In genomic region chr9:133147412-133148271, GRCh38 we compare ENCODE assay signal across 8 cellular contexts. TPM values are rescaled to one million over a fixed set of nuclear protein-coding genes. Genes with fewer than 3 reads are reported as not detected.
DNase-seq lines count a peak whose midpoint lies in the region; ATAC-seq and TF ChIP-seq lines count a peak whose summit lies in the region.

No MANE protein-coding gene starts in this region.

- H3K9ac ChIP-seq in HUES6 (ENCODE audit: low read length), result peak overlapping the region; percentile 60

- H3K9me3 Mint-ChIP-seq in activated T-cell treated with anti-CD3 and anti-CD28 coated beads, Interleukin-2, amount 50 U/mL, for 72 hours, result no peaks in the 10 kb centered on the region
- H3K9me3 Mint-ChIP-seq in naive thymus-derived CD4-positive, alpha-beta T cell, result no peaks in the 10 kb centered on the region
- H3K9me3 Mint-ChIP-seq in stimulated activated effector memory CD8-positive, alpha-beta T cell treated with anti-CD3 and anti-CD28 coated beads, Interleukin-12 subunit alpha, Interleukin-12 subunit beta, amount 100 ng/mL, for 72 hours, result no peaks in the 10 kb centered on the region

- peaks cover 53% of the 10 kb centered on the region for H3K4me1 Mint-ChIP-seq in activated T-cell treated with anti-CD3 and anti-CD28 coated beads, Interleukin-2, amount 50 U/mL, for 72 hours (ENCODE audit: low read depth)
- H3K4me1 Mint-ChIP-seq in naive thymus-derived CD4-positive, alpha-beta T cell, result peaks cover 14 to 60% (median 49%) of the 10 kb centered on the region in 7 donors
- peaks cover 56% of the 10 kb centered on the region for H3K4me1 Mint-ChIP-seq in stimulated activated effector memory CD8-positive, alpha-beta T cell treated with anti-CD3 and anti-CD28 coated beads, Interleukin-12 subunit alpha, Interleukin-12 subunit beta, amount 100 ng/mL, for 72 hours

- H3K27ac ChIP-seq in HUES6 (ENCODE audit: low read depth, low read length) (no peak overlapping the region), esophagus muscularis mucosa (replicated peaks in 1 of 4) (peak overlapping the region; percentile 85 to 94 (median 88))
- H3K27ac ChIP-seq in naive thymus-derived CD4-positive, alpha-beta T cell (ENCODE audit: low read depth, low read length), result peak overlapping the region; percentile 97

- H3K4me1 ChIP-seq in HUES6 (ENCODE audit: control insufficient read depth, insufficient read depth, low read length) (peaks cover 20% of the 10 kb centered on the region), esophagus muscularis mucosa (peaks cover 45 to 64% (median 55%) of the 10 kb centered on the region in 4 donors)
- peaks cover 41 to 49% of the 10 kb centered on the region in 2 donors for H3K4me1 ChIP-seq in naive thymus-derived CD4-positive, alpha-beta T cell (ENCODE audit: control insufficient read depth in 2 of 2, insufficient read depth in 2 of 2, low read length in 2 of 2)

- peak; percentile 84 for DNase-seq in DMS153 treated with DMSO at 0.1 percent for 48 hours (lab: John Stamatoyannopoulos, UW; ENCODE audit: unreplicated experiment)
- peak; percentile 76 for DNase-seq in OCI-M1 (lab: John Stamatoyannopoulos, UW)
- DNase-seq in activated T-cell treated with anti-CD3 and anti-CD28 coated beads, Interleukin-2, amount 50 U/mL, for 72 hours, result peak; percentile 86 to 87
- peak; percentile 95 for DNase-seq in esophagus muscularis mucosa (ENCODE audit: extremely low spot score)
- peak; percentile 81 to 89 (median 85) for DNase-seq in naive thymus-derived CD4-positive, alpha-beta T cell
- peak; percentile 82 to 94 for DNase-seq in stimulated activated effector memory CD8-positive, alpha-beta T cell treated with anti-CD3 and anti-CD28 coated beads, Interleukin-12 subunit alpha, Interleukin-12 subunit beta, amount 100 ng/mL, for 72 hours (ENCODE audit: low spot score in 2 of 2)

- TF ChIP-seq CTCF in esophagus muscularis mucosa (IDR thresholded peaks at IDR 0.05), result peak; percentile 97 to 99 (median 97)

- CTCF ChIA-PET in naive thymus-derived CD4-positive, alpha-beta T cell (lab: Charles Lee), result interaction anchor here (0.5 to 9.9 kb wide), 13 partner anchors 11 to 357 kb away, joined by 3 to 161 read pairs (median 5); no protein-coding TSS in a partner anchor

- ATAC-seq in activated T-cell treated with anti-CD3 and anti-CD28 coated beads, Interleukin-2, amount 50 U/mL, for 72 hours (replicated peaks in 1 of 2), result no peak
- peak; percentile 53 for ATAC-seq in naive thymus-derived CD4-positive, alpha-beta T cell
- peak; percentile 2 for ATAC-seq in stimulated activated effector memory CD8-positive, alpha-beta T cell treated with anti-CD3 and anti-CD28 coated beads, Interleukin-12 subunit alpha, Interleukin-12 subunit beta, amount 100 ng/mL, for 72 hours
- ATAC-seq in GM18870 (IDR thresholded peaks at IDR 0.05; ENCODE audit: unreplicated experiment), result no peak

- H3K9me3 ChIP-seq in HUES6 (ENCODE audit: control insufficient read depth, insufficient read depth, low read depth, low read length), result no peaks in the 10 kb centered on the region
- H3K9me3 ChIP-seq in esophagus muscularis mucosa, result no peaks in the 10 kb centered on the region
- H3K9me3 ChIP-seq in naive thymus-derived CD4-positive, alpha-beta T cell (ENCODE audit: control insufficient read depth in 2 of 3, low read length in 3 of 3), result no peaks in the 10 kb centered on the region

- H3K27me3 Mint-ChIP-seq in activated T-cell treated with anti-CD3 and anti-CD28 coated beads, Interleukin-2, amount 50 U/mL, for 72 hours (ENCODE audit: low read depth), result no peaks in the 10 kb centered on the region
- H3K27me3 Mint-ChIP-seq in naive thymus-derived CD4-positive, alpha-beta T cell, result no peaks in the 10 kb centered on the region

- no peak for TF ChIP-seq EP300 in esophagus muscularis mucosa (IDR thresholded peaks at IDR 0.05)

- H3K27ac Mint-ChIP-seq in activated T-cell treated with anti-CD3 and anti-CD28 coated beads, Interleukin-2, amount 50 U/mL, for 72 hours, result peak overlapping the region; percentile 82
- peak overlapping the region; percentile 87 to 100 (median 97) for H3K27ac Mint-ChIP-seq in naive thymus-derived CD4-positive, alpha-beta T cell
- H3K27ac Mint-ChIP-seq in stimulated activated effector memory CD8-positive, alpha-beta T cell treated with anti-CD3 and anti-CD28 coated beads, Interleukin-12 subunit alpha, Interleukin-12 subunit beta, amount 100 ng/mL, for 72 hours, result peak overlapping the region; percentile 96

- TF ChIP-seq POLR2A in esophagus muscularis mucosa (IDR thresholded peaks at IDR 0.05; ENCODE audit: low read depth), result no peak

- intact Hi-C loops in esophagus muscularis mucosa (cut with DNase I), result loop anchor here (5.0 kb wide), 1 partner anchor 115 kb away; the partner anchor contains the start of gene GTF3C5
- intact Hi-C loops in naive thymus-derived CD4-positive, alpha-beta T cell (cut with micrococcal nuclease), result loop anchor here (1.0 to 10.0 kb wide), 14 partner anchors 15 to 1017 kb away; partner anchors contain the start of genes BRD3 (in 1 of the 2), GTF3C5 (in 1 of the 2), RALGDS (in 1 of the 2) and RNU6ATAC (in 1 of the 2)

- H3K4me3 Mint-ChIP-seq in activated T-cell treated with anti-CD3 and anti-CD28 coated beads, Interleukin-2, amount 50 U/mL, for 72 hours, result peak overlapping the region; percentile 87 to 94
- peak overlapping the region; percentile 86 to 97 (median 94) for H3K4me3 Mint-ChIP-seq in naive thymus-derived CD4-positive, alpha-beta T cell
- peak overlapping the region; percentile 95 for H3K4me3 Mint-ChIP-seq in stimulated activated effector memory CD8-positive, alpha-beta T cell treated with anti-CD3 and anti-CD28 coated beads, Interleukin-12 subunit alpha, Interleukin-12 subunit beta, amount 100 ng/mL, for 72 hours

- POLR2A ChIA-PET in naive thymus-derived CD4-positive, alpha-beta T cell (lab: Charles Lee), result interaction anchor here (1.1 to 5.6 kb wide), 8 partner anchors 12 to 117 kb away, joined by 3 to 48 read pairs (median 6); partner anchors contain the start of gene GTF3C5

- 19% methylated on average over 11 of the region's 15 CpGs for WGBS in esophagus muscularis mucosa

- H3K36me3 ChIP-seq in HUES6 (ENCODE audit: control insufficient read depth, insufficient read depth, low read length), result no peaks in the 10 kb centered on the region
- no peaks in the 10 kb centered on the region for H3K36me3 ChIP-seq in esophagus muscularis mucosa
- H3K36me3 ChIP-seq in naive thymus-derived CD4-positive, alpha-beta T cell (ENCODE audit: control insufficient read depth in 2 of 3, insufficient read depth in 3 of 3, low read length in 3 of 3), result no peaks in the 10 kb centered on the region

- H3K4me3 ChIP-seq in HUES6 (ENCODE audit: low read depth, low read length) (peak overlapping the region; percentile 80), esophagus muscularis mucosa (peak overlapping the region; percentile 68 to 75 (median 74))
- H3K4me3 ChIP-seq in naive thymus-derived CD4-positive, alpha-beta T cell (ENCODE audit: low read length), result peak overlapping the region; percentile 91

- no peaks in the 10 kb centered on the region for H3K36me3 Mint-ChIP-seq in activated T-cell treated with anti-CD3 and anti-CD28 coated beads, Interleukin-2, amount 50 U/mL, for 72 hours (ENCODE audit: insufficient read depth in 2 of 2)
- H3K36me3 Mint-ChIP-seq in naive thymus-derived CD4-positive, alpha-beta T cell, result peaks cover 0 to 3% (median 0%) of the 10 kb centered on the region in 5 donors
- peaks cover 57% of the 10 kb centered on the region for H3K36me3 Mint-ChIP-seq in stimulated activated effector memory CD8-positive, alpha-beta T cell treated with anti-CD3 and anti-CD28 coated beads, Interleukin-12 subunit alpha, Interleukin-12 subunit beta, amount 100 ng/mL, for 72 hours

- H3K27me3 ChIP-seq in HUES6 (ENCODE audit: control insufficient read depth, insufficient read depth, low read length), result peaks cover 5% of the 10 kb centered on the region; the same call in 1 of the 2 replicates
- no peaks in the 10 kb centered on the region for H3K27me3 ChIP-seq in esophagus muscularis mucosa
- H3K27me3 ChIP-seq in naive thymus-derived CD4-positive, alpha-beta T cell (ENCODE audit: control insufficient read depth in 2 of 2, insufficient read depth in 2 of 2, low read length in 2 of 2), result no peaks in the 10 kb centered on the region

RNA-seq across cellular contexts. Expression of gene GBGT1, which starts 16.1 kb away (rescaled TPM):
- 1 to 10 TPM in 1 of 2 donors, under 1 TPM in 1; 0.86 to 2.0 TPM for total RNA-seq in activated T-cell treated with anti-CD3 and anti-CD28 coated beads, Interleukin-2, amount 50 U/mL, for 72 hours
- 10 to 100 TPM; 15.9 to 19.1 (median 17.5) TPM for total RNA-seq in esophagus muscularis mucosa
- 10 to 100 TPM in 2 of 5 experiments, 1 to 10 TPM in 3; 3.4 to 14.8 (median 5.5) TPM for total RNA-seq in naive thymus-derived CD4-positive, alpha-beta T cell
- polyA plus RNA-seq in naive thymus-derived CD4-positive, alpha-beta T cell, result under 1 TPM in 1 of 2 donors, not detected in 1; 0.14 TPM

RNA-seq across cellular contexts. Expression of gene RALGDS, which starts 26.6 kb away (rescaled TPM):
- total RNA-seq in activated T-cell treated with anti-CD3 and anti-CD28 coated beads, Interleukin-2, amount 50 U/mL, for 72 hours, result 10 to 100 TPM; 50.7 to 78.2 TPM
- 10 to 100 TPM; 48.6 to 67.4 (median 54.8) TPM for total RNA-seq in esophagus muscularis mucosa
- 100 to 1,000 TPM in 2 of 5 experiments, 10 to 100 TPM in 3; 73.9 to 123 (median 79.7) TPM for total RNA-seq in naive thymus-derived CD4-positive, alpha-beta T cell
- 10 to 100 TPM; 17.8 to 35.7 TPM for polyA plus RNA-seq in naive thymus-derived CD4-positive, alpha-beta T cell

Comparison
In these comparisons a context has a peak if more than half of its experiments do, and no peak if none do; other contexts are left out.
1. ATAC-seq: peak in naive thymus-derived CD4-positive, alpha-beta T cell (single experiment) and stimulated activated effector memory CD8-positive, alpha-beta T cell treated with anti-CD3 and anti-CD28 coated beads, Interleukin-12 subunit alpha, Interleukin-12 subunit beta, amount 100 ng/mL, for 72 hours (single experiment); none in activated T-cell treated with anti-CD3 and anti-CD28 coated beads, Interleukin-2, amount 50 U/mL, for 72 hours (0 of 2) and GM18870 (single experiment).
2. Peak in every context shown above with its lines, with median percentiles within 50 percentile points of each other: DNase-seq, H3K4me3 ChIP-seq, H3K27ac Mint-ChIP-seq and H3K4me3 Mint-ChIP-seq.